ENCODE assay signal across 24 cellular contexts in the genomic region with DNA sequence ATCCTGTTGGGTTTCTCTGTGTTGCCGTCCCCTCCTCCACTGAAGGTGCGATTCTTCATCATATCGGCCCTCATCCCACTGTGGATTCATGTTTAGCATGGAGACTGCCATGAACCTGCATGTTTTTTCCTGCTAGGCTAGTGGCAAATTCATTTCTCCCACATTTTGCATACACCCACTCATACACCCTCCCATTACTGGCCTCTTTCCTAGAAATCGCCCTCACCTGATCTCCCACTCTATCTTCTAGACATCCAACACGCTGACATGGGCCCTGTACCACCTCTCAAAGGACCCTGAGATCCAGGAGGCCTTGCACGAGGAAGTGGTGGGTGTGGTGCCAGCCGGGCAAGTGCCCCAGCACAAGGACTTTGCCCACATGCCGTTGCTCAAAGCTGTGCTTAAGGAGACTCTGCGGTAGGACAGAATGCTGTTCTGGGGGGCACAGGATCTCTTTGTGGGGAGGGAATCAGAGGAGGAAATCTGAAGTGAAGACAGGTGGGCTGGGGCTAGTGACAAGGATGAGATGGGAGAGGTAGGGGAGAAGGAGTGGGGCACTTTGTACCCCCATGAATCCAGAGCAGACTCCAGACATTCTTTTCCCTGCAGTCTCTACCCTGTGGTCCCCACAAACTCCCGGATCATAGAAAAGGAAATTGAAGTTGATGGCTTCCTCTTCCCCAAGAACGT. TPM values are rescaled to one million over a fixed set of nuclear protein-coding genes. Genes with fewer than 3 reads are reported as not detected.
"Had no signal": no experiment of that assay in that cellular context is flagged by ENCODE, and none has a peak within 500 bp of the region (broad histone marks: within the 10 kb centered on the region; RNA-seq: fewer than 3 reads in every experiment).

No MANE protein-coding gene starts in this region.

- H3K4me1 ChIP-seq: prostate gland had no signal

- H3K9me3 ChIP-seq: prostate gland, testis had no signal

- ATAC-seq: activated CD8-positive, alpha-beta memory T cell treated with anti-CD3 and anti-CD28 coated beads, Interleukin-2, amount 10 ng/mL, durations not matched to agents 7 days and 5 days; activated CD8-positive, alpha-beta T cell treated with anti-CD3 and anti-CD28 coated beads for 36 hours; left ventricle myocardium superior; naive thymus-derived CD4-positive, alpha-beta T cell; T-helper 17 cell had no signal

- H3K27me3 ChIP-seq: hepatocyte, testis had no signal

- H3K4me2 ChIP-seq: hepatocyte had no signal

- H3K4me3 ChIP-seq: hepatocyte, prostate gland, skin epidermis, testis had no signal

- H2AFZ ChIP-seq: hepatocyte had no signal

- H3K27ac ChIP-seq: hepatocyte, prostate gland had no signal

- DNase-seq: activated CD4-positive, alpha-beta T cell treated with anti-CD3 and anti-CD28 coated beads, Interleukin-2, amount 10 ng/mL, durations not matched to agents 7 days and 5 days; activated CD8-positive, alpha-beta memory T cell treated with anti-CD3 and anti-CD28 coated beads, Interleukin-2, amount 10 ng/mL, durations not matched to agents 7 days and 5 days; activated CD8-positive, alpha-beta T cell treated with anti-CD3 and anti-CD28 coated beads for 36 hours; activated gamma-delta T cell; activated naive CD4-positive, alpha-beta T cell treated with anti-CD3 and anti-CD28 coated beads, Interleukin-2, amount 50 U/mL, for 16 hours; activated T-cell treated with anti-CD3 and anti-CD28 coated beads for 4 hours; anterior cingulate cortex; caudate nucleus; effector memory CD4-positive, alpha-beta T cell; foreskin melanocyte; glutamatergic neuron; left ventricle myocardium superior; naive thymus-derived CD4-positive, alpha-beta T cell; stimulated activated CD4-positive, alpha-beta T cell treated with anti-CD3 and anti-CD28 coated beads, Interleukin-2, amount 100 ng/mL, for 24 hours; stimulated activated naive CD8-positive, alpha-beta T cell treated with anti-CD3 and anti-CD28 coated beads, Interleukin-15, amount 100 ng/mL, for 72 hours; SW 1271; T-helper 17 cell; testis had no signal

RNA-seq across cellular contexts. Expression of gene PRKAG3, which starts 17.7 kb away (rescaled TPM):
- total RNA-seq: activated CD4-positive, alpha-beta T cell treated with anti-CD3 and anti-CD28 coated beads, Interleukin-2, amount 10 ng/mL, durations not matched to agents 7 days and 5 days; activated CD8-positive, alpha-beta memory T cell treated with anti-CD3 and anti-CD28 coated beads, Interleukin-2, amount 10 ng/mL, durations not matched to agents 7 days and 5 days; activated CD8-positive, alpha-beta T cell treated with anti-CD3 and anti-CD28 coated beads for 36 hours; dermis microvascular lymphatic vessel endothelial cell; hepatocyte; naive thymus-derived CD4-positive, alpha-beta T cell; neural crest cell; omental fat pad; T-helper 17 cell had no signal
- polyA plus RNA-seq: naive thymus-derived CD4-positive, alpha-beta T cell had no signal

RNA-seq across cellular contexts. Expression of gene CYP27A1, which starts 32.0 kb away (rescaled TPM):
- total RNA-seq: activated CD8-positive, alpha-beta memory T cell treated with anti-CD3 and anti-CD28 coated beads, Interleukin-2, amount 10 ng/mL, durations not matched to agents 7 days and 5 days had no signal

RNA-seq across cellular contexts. Expression of gene WNT6, which starts 45.7 kb away (rescaled TPM):
- total RNA-seq: activated CD4-positive, alpha-beta T cell treated with anti-CD3 and anti-CD28 coated beads, Interleukin-2, amount 10 ng/mL, durations not matched to agents 7 days and 5 days; activated CD8-positive, alpha-beta memory T cell treated with anti-CD3 and anti-CD28 coated beads, Interleukin-2, amount 10 ng/mL, durations not matched to agents 7 days and 5 days; dermis microvascular lymphatic vessel endothelial cell; neural crest cell; T-helper 17 cell had no signal
